ENCODE assay signal across 2 cellular contexts in genomic region chr7:22704722-22705121, GRCh38. TPM values are rescaled to one million over a fixed set of nuclear protein-coding genes. Genes with fewer than 3 reads are reported as not detected.
"Had no signal": no experiment of that assay in that cellular context is flagged by ENCODE, and none has a peak within 500 bp of the region (broad histone marks: within the 10 kb centered on the region; RNA-seq: fewer than 3 reads in every experiment).

No MANE protein-coding gene starts in this region.

RNA-seq across cellular contexts. Expression of gene IL6, which starts 22.3 kb away (rescaled TPM):
- total RNA-seq: activated T-helper 2 cell treated with anti-CD3 and anti-CD28 coated beads, Interferon-gamma antibody, Interleukin-2, Interleukin-4, amounts not matched to agents 10 μg/mL and 5 μg/mL and 100 μg/mL, durations not matched to agents 14 hours and 24 hours and 36 hours; T-helper 2 cell treated with Interferon-gamma antibody and Interleukin-4, amounts not matched to agents 100 ng/mL and 5 ng/mL, for 36 hours had no signal
